ENCODE assay signal across 22 cellular contexts in the genomic region with DNA sequence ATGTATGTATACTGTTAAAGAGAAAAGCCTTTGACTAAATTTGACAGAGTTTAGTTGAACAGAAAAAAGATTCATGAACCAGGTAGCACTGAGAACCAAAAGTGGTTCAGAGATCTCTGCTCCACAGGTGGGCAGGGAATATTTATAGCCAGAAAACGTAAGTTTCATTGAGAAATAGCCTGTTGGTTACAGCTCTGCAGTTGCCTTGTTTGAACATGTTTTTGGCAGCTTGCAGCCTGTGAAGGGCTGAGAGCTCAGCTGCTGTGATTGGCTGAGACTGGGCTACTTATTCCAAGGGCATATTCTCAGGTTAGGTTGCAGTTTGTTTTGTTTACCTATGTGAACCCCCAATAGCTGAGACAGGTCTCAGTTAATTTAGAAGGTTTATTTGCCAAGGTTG.
"Had no signal": no experiment of that assay in that cellular context is flagged by ENCODE, and none has a peak within 500 bp of the region (broad histone marks: within the 10 kb centered on the region; RNA-seq: fewer than 3 reads in every experiment).

No MANE protein-coding gene starts in this region.

- DNase-seq: activated B cell treated with CpG ODN at 0.5 μM for 24 hours; activated CD4-positive, alpha-beta T cell treated with anti-CD3 and anti-CD28 coated beads for 48 hours; activated CD8-positive, alpha-beta memory T cell treated with anti-CD3 and anti-CD28 coated beads, Interleukin-2, amount 50 U/mL, for 4 hours; activated CD8-positive, alpha-beta T cell treated with anti-CD3 and anti-CD28 coated beads, Interleukin-2, amount 10 ng/mL, durations not matched to agents 7 days and 5 days; activated effector memory CD4-positive, alpha-beta T cell treated with anti-CD3 and anti-CD28 coated beads, Interleukin-2, amount 50 U/mL, for 16 hours; activated T-cell treated with anti-CD3 and anti-CD28 coated beads, Interleukin-2, amount 50 U/mL, for 48 hours; caudate nucleus; hippocampal formation; kidney glomerular epithelial cell; midbrain; right lobe of liver; stimulated activated CD4-positive, alpha-beta T cell treated with anti-CD3 and anti-CD28 coated beads, Interleukin-4, amount 100 ng/mL, for 4 hours; stimulated activated CD8-positive, alpha-beta memory T cell treated with anti-CD3 and anti-CD28 coated beads, Interleukin-4, amount 100 ng/mL, for 48 hours; stimulated activated naive CD4-positive, alpha-beta T cell treated with Interleukin-2 at 50 U/mL for 16 hours; upper lobe of left lung had no signal

- H3K4me3 ChIP-seq: adrenal gland, esophagus muscularis mucosa, prostate gland, right lobe of liver, smooth muscle cell, suprapubic skin, upper lobe of left lung had no signal

- FAIRE-seq: colon, endometrium had no signal

- ATAC-seq: activated CD8-positive, alpha-beta T cell treated with anti-CD3 and anti-CD28 coated beads, Interleukin-2, amount 10 ng/mL, durations not matched to agents 7 days and 5 days; right lobe of liver had no signal

- H3K4me2 ChIP-seq: smooth muscle cell had no signal

- H3K27ac ChIP-seq: adrenal gland, esophagus muscularis mucosa, prostate gland, right lobe of liver, suprapubic skin, upper lobe of left lung had no signal

- H3K9me3 ChIP-seq: adrenal gland, esophagus muscularis mucosa, prostate gland, right lobe of liver, suprapubic skin, upper lobe of left lung had no signal

- H3K27me3 ChIP-seq: adrenal gland, right lobe of liver, upper lobe of left lung had no signal

- H3K4me1 ChIP-seq: adrenal gland, esophagus muscularis mucosa, prostate gland, right lobe of liver, suprapubic skin, upper lobe of left lung had no signal

- H3K36me3 ChIP-seq: adrenal gland, esophagus muscularis mucosa, prostate gland, right lobe of liver, suprapubic skin, upper lobe of left lung had no signal
